ENCODE assay signal across 32 cellular contexts in genomic region chr1:234570741-234571140, GRCh38.
"Had no signal": no experiment of that assay in that cellular context is flagged by ENCODE, and none has a peak within 500 bp of the region (broad histone marks: within the 10 kb centered on the region; RNA-seq: fewer than 3 reads in every experiment).

No MANE protein-coding gene starts in this region.

- ATAC-seq: activated CD8-positive, alpha-beta T cell treated with anti-CD3 and anti-CD28 coated beads for 36 hours; activated naive CD8-positive, alpha-beta T cell treated with anti-CD3 and anti-CD28 coated beads, Interleukin-2, amount 50 U/mL, for 24 hours; activated T-cell treated with anti-CD3 and anti-CD28 coated beads, Interleukin-2, amount 50 U/mL, for 72 hours; activated T-helper 17 cell treated with anti-CD3 and anti-CD28 coated beads, Interleukin-2, amount 50 U/mL, for 72 hours; PC-3 had no signal

- H3K9me3 ChIP-seq: Peyer's patch had no signal

- H3K4me2 ChIP-seq: KMS-11 had no signal

- DNase-seq: activated CD4-positive, alpha-beta T cell treated with anti-CD3 and anti-CD28 coated beads for 1 hour; activated CD4-positive, alpha-beta T cell treated with anti-CD3 and anti-CD28 coated beads, Interleukin-2, amount 10 ng/mL, durations not matched to agents 24 days and 14 days; activated CD4-positive, alpha-beta T cell treated with anti-CD3 and anti-CD28 coated beads, Interleukin-2, amount 50 U/mL, for 4 hours; activated CD4-positive, CD25-positive, alpha-beta regulatory T cell; activated CD8-positive, alpha-beta T cell treated with anti-CD3 and anti-CD28 coated beads for 36 hours; activated gamma-delta T cell treated with Interleukin-2 at 50 U/mL for 16 hours; activated naive CD4-positive, alpha-beta T cell treated with anti-CD3 and anti-CD28 coated beads for 36 hours; activated naive CD8-positive, alpha-beta T cell treated with anti-CD3 and anti-CD28 coated beads, Interleukin-2, amount 50 U/mL, for 24 hours; activated T-cell treated with anti-CD3 and anti-CD28 coated beads, Interleukin-2, amount 50 U/mL, for 1 hour; activated T-cell treated with anti-CD3 and anti-CD28 coated beads, Interleukin-2, amount 50 U/mL, for 72 hours; aorta; brain microvascular endothelial cell; central memory CD4-positive, alpha-beta T cell; NCI-H1092 treated with DMSO at 0.1 percent for 48 hours; NCI-H187; NCI-H2029 treated with DMSO at 0.1 percent for 48 hours; NCI-H2107; NCI-H2171; NCI-H524; NK-92 treated with Interleukin-12 subunit alpha and Interleukin-12 subunit beta, amount 100 ng/mL, for 24 hours; PC-3; Peyer's patch; Right ventricle myocardium superior; SW 1271; T-helper 1 cell; T-helper 2 cell; T-helper 9 cell had no signal

- H3K4me3 ChIP-seq: Peyer's patch had no signal

- H3K36me3 ChIP-seq: brain microvascular endothelial cell, Peyer's patch had no signal

- H3K9ac ChIP-seq: KMS-11 had no signal

- H3K36me3 Mint-ChIP-seq: activated naive CD8-positive, alpha-beta T cell had no signal

- H3K27me3 ChIP-seq: brain microvascular endothelial cell, Peyer's patch had no signal

- H3K4me1 ChIP-seq: Peyer's patch had no signal

- H3K4me3 Mint-ChIP-seq: activated CD4-positive, alpha-beta T cell treated with anti-CD3 and anti-CD28 coated beads, Interleukin-2, amount 10 ng/mL, durations not matched to agents 24 days and 14 days; activated CD8-positive, alpha-beta T cell treated with anti-CD3 and anti-CD28 coated beads for 36 hours; activated naive CD4-positive, alpha-beta T cell treated with anti-CD3 and anti-CD28 coated beads for 36 hours; activated naive CD8-positive, alpha-beta T cell; activated naive CD8-positive, alpha-beta T cell treated with anti-CD3 and anti-CD28 coated beads, Interleukin-2, amount 50 U/mL, for 24 hours; activated T-cell treated with anti-CD3 and anti-CD28 coated beads, Interleukin-2, amount 50 U/mL, for 72 hours; activated T-helper 17 cell treated with anti-CD3 and anti-CD28 coated beads, Interleukin-2, amount 50 U/mL, for 72 hours had no signal

- H3K27ac Mint-ChIP-seq: activated CD4-positive, alpha-beta T cell treated with anti-CD3 and anti-CD28 coated beads, Interleukin-2, amount 10 ng/mL, durations not matched to agents 24 days and 14 days; activated CD8-positive, alpha-beta T cell treated with anti-CD3 and anti-CD28 coated beads for 36 hours; activated naive CD4-positive, alpha-beta T cell treated with anti-CD3 and anti-CD28 coated beads for 36 hours; activated naive CD8-positive, alpha-beta T cell; activated naive CD8-positive, alpha-beta T cell treated with anti-CD3 and anti-CD28 coated beads, Interleukin-2, amount 50 U/mL, for 24 hours; activated T-cell treated with anti-CD3 and anti-CD28 coated beads, Interleukin-2, amount 50 U/mL, for 72 hours; activated T-helper 17 cell treated with anti-CD3 and anti-CD28 coated beads, Interleukin-2, amount 50 U/mL, for 72 hours had no signal

- H3K27ac ChIP-seq: brain microvascular endothelial cell, KMS-11, Peyer's patch, RWPE1, VCaP had no signal

- H3K27me3 Mint-ChIP-seq: activated CD4-positive, alpha-beta T cell treated with anti-CD3 and anti-CD28 coated beads, Interleukin-2, amount 10 ng/mL, durations not matched to agents 24 days and 14 days; activated naive CD8-positive, alpha-beta T cell; activated naive CD8-positive, alpha-beta T cell treated with anti-CD3 and anti-CD28 coated beads, Interleukin-2, amount 50 U/mL, for 24 hours; activated T-helper 17 cell treated with anti-CD3 and anti-CD28 coated beads, Interleukin-2, amount 50 U/mL, for 72 hours had no signal

- H3K4me1 Mint-ChIP-seq: activated naive CD8-positive, alpha-beta T cell treated with anti-CD3 and anti-CD28 coated beads, Interleukin-2, amount 50 U/mL, for 24 hours; activated T-helper 17 cell treated with anti-CD3 and anti-CD28 coated beads, Interleukin-2, amount 50 U/mL, for 72 hours had no signal

- H3K9me3 Mint-ChIP-seq: activated CD8-positive, alpha-beta T cell treated with anti-CD3 and anti-CD28 coated beads for 36 hours; activated naive CD8-positive, alpha-beta T cell treated with anti-CD3 and anti-CD28 coated beads, Interleukin-2, amount 50 U/mL, for 24 hours; activated T-helper 17 cell treated with anti-CD3 and anti-CD28 coated beads, Interleukin-2, amount 50 U/mL, for 72 hours had no signal
